ENCODE assay signal across 10 cellular contexts in the genomic region with DNA sequence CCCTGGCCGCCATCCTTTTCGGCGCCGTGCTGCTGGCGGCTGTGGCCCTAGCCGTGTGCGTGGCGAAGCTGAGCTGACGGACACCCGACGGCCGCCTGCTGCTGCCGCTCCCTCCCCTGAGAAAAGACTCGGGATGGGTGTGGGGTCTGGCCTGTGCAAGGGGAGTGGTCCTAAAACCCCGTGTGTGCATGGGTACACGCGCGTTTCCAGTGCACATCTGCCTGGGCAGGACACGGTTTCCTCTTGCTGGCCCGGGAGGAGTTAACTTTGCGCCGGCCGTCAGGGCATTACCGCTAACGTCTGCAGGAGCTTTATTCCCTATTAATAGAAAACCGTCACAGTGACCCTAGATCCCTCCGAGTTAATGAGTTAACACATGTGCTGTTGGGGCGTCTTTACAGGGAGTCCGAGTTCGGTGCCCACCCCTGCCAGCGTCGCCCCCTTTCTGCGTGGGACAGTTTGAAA. TPM values are rescaled to one million over a fixed set of nuclear protein-coding genes. Genes with fewer than 3 reads are reported as not detected.
DNase-seq lines count a peak whose midpoint lies in the region; ATAC-seq and TF ChIP-seq lines count a peak whose summit lies in the region.
"Had no signal": no experiment of that assay in that cellular context is flagged by ENCODE, and none has a peak within 500 bp of the region (broad histone marks: within the 10 kb centered on the region; RNA-seq: fewer than 3 reads in every experiment).

No MANE protein-coding gene starts in this region.

- H2AFZ ChIP-seq in mammary epithelial cell (ENCODE audit: low read depth, low read length): no peak overlapping the region

- H3K36me3 ChIP-seq in breast epithelium (no peaks in the 10 kb centered on the region), mammary epithelial cell (ENCODE audit: insufficient read depth, low read length) (no peaks in the 10 kb centered on the region), lower lobe of right lung (no peaks in the 10 kb centered on the region), testis (ENCODE audit: low read depth, missing control alignments) (no peaks in the 10 kb centered on the region)

- in situ Hi-C loops in mammary epithelial cell (cut with MboI; ENCODE audit: low sequenced_read_pairs in 2 of 2): no loop called here

- H3K27ac ChIP-seq in breast epithelium (no peak overlapping the region), mammary epithelial cell (ENCODE audit: insufficient read depth, low read depth, low read length) (no peak overlapping the region), lower lobe of right lung (no peak overlapping the region), testis (no peak overlapping the region)

- dilution Hi-C loops in mammary epithelial cell (cut with HindIII; ENCODE audit: low sequenced_read_pairs): loop anchor here (10.0 kb wide), 1 partner anchor 58 kb away; no protein-coding TSS in a partner anchor

- peaks cover 39% of the 10 kb centered on the region for H3K27me3 Mint-ChIP-seq in activated T-helper 1 cell treated with anti-CD3 and anti-CD28 coated beads, Interleukin-12 subunit alpha, Interleukin-12 subunit beta, Interleukin-2, Interleukin-4 antibody, amounts not matched to agents 30 ng/mL and 10 ng/mL and 1 ng/mL, durations not matched to agents 14 hours and 24 hours and 36 hours (ENCODE audit: insufficient read depth)

- H3K4me1 ChIP-seq in breast epithelium (peaks cover 3 to 6% of the 10 kb centered on the region in 2 donors), mammary epithelial cell (ENCODE audit: insufficient read depth, low read length) (peaks cover 12% of the 10 kb centered on the region), lower lobe of right lung (peaks cover 23% of the 10 kb centered on the region), testis (peaks cover 6% of the 10 kb centered on the region)

- no peak for DNase-seq in breast epithelium (ENCODE audit: low spot score in 2 of 2)
- DNase-seq in mammary epithelial cell: no peak
- no peak for DNase-seq in activated T-helper 1 cell treated with anti-CD3 and anti-CD28 coated beads, Interleukin-12 subunit alpha, Interleukin-12 subunit beta, Interleukin-2, Interleukin-4 antibody, amounts not matched to agents 30 ng/mL and 10 ng/mL and 1 ng/mL, durations not matched to agents 14 hours and 24 hours and 36 hours (ENCODE audit: low spot score)
- no peak for DNase-seq in lower lobe of right lung
- no peak for DNase-seq in testis
- no peak for DNase-seq in stimulated activated naive CD4-positive, alpha-beta T cell treated with Interleukin-2 at 50 U/mL for 16 hours (lab: John Stamatoyannopoulos, UW)
- DNase-seq: NCI-H1436 treated with DMSO at 0.1 percent for 48 hours, nucleus accumbens had no signal

- CTCF ChIA-PET in mammary epithelial cell (lab: Charles Lee; ENCODE audit: low non-redundant PET): no interaction called here

- H3K79me2 ChIP-seq in mammary epithelial cell (ENCODE audit: insufficient read depth, low read length): peaks cover 31% of the 10 kb centered on the region

- H4K20me1 ChIP-seq in mammary epithelial cell (ENCODE audit: insufficient read depth, low read length): peaks cover 4% of the 10 kb centered on the region

- TF ChIP-seq POLR2A in breast epithelium (IDR thresholded peaks at IDR 0.05): no peak
- TF ChIP-seq POLR2A in testis (IDR thresholded peaks at IDR 0.05): no peak

- peaks cover 25% of the 10 kb centered on the region for H3K4me1 Mint-ChIP-seq in activated T-helper 1 cell treated with anti-CD3 and anti-CD28 coated beads, Interleukin-12 subunit alpha, Interleukin-12 subunit beta, Interleukin-2, Interleukin-4 antibody, amounts not matched to agents 30 ng/mL and 10 ng/mL and 1 ng/mL, durations not matched to agents 14 hours and 24 hours and 36 hours (ENCODE audit: low read depth)

- H3K9me3 ChIP-seq in breast epithelium (no peaks in the 10 kb centered on the region), mammary epithelial cell (replicated peaks; ENCODE audit: insufficient read depth, low read length) (no peaks in the 10 kb centered on the region), lower lobe of right lung (no peaks in the 10 kb centered on the region), testis (no peaks in the 10 kb centered on the region)

- H3K9ac ChIP-seq in mammary epithelial cell (ENCODE audit: insufficient read depth, low read length): no peak overlapping the region

- BruUV-seq in mammary epithelial cell (replicated peaks; lab: Mats Ljungman, UMichigan): no TSS peak

- no peak overlapping the region for H3K4me2 ChIP-seq in mammary epithelial cell (ENCODE audit: insufficient read depth, low read depth, low read length)

- H3K27ac Mint-ChIP-seq in activated T-helper 1 cell treated with anti-CD3 and anti-CD28 coated beads, Interleukin-12 subunit alpha, Interleukin-12 subunit beta, Interleukin-2, Interleukin-4 antibody, amounts not matched to agents 30 ng/mL and 10 ng/mL and 1 ng/mL, durations not matched to agents 14 hours and 24 hours and 36 hours: no peak overlapping the region

- TF ChIP-seq CTCF in breast epithelium (IDR thresholded peaks at IDR 0.05) (no peak), mammary epithelial cell (conservative IDR thresholded peaks at IDR 0.05 in 1 of 2, IDR thresholded peaks at IDR 0.05 in 1 of 2; ENCODE audit: extremely low read depth in 1 of 2, insufficient read depth in 1 of 2, low read depth in 1 of 2, low read length in 2 of 2) (no peak), lower lobe of right lung (IDR thresholded peaks at IDR 0.05) (no peak), testis (IDR thresholded peaks at IDR 0.05) (no peak)

- H3K27me3 ChIP-seq in breast epithelium: peaks cover 3 to 12% of the 10 kb centered on the region in 2 donors
- peaks cover 14% of the 10 kb centered on the region for H3K27me3 ChIP-seq in mammary epithelial cell (ENCODE audit: insufficient read depth, low read length)
- H3K27me3 ChIP-seq in lower lobe of right lung (ENCODE audit: low read depth): peaks cover 21% of the 10 kb centered on the region
- no peaks in the 10 kb centered on the region for H3K27me3 ChIP-seq in testis

- no peak for ATAC-seq in lower lobe of right lung
- no peak for ATAC-seq in GM21367 (IDR thresholded peaks at IDR 0.05; ENCODE audit: unreplicated experiment)
- no peak for ATAC-seq in GM21360 (IDR thresholded peaks at IDR 0.05; ENCODE audit: unreplicated experiment)

- 58% methylated on average over 11 of the region's 33 CpGs for WGBS in mammary epithelial cell (ENCODE audit: low coverage, missing lambda C conversion rate)
- WGBS in testis, 2 donors: 18 to 21% methylated on average over 19 to 32 of the region's 33 CpGs

- intact Hi-C loops in breast epithelium (cut with DNase I; ENCODE audit: low total_unique reads): no loop called here
- intact Hi-C loops in mammary epithelial cell (cut with micrococcal nuclease): no loop called here
- intact Hi-C loops in activated T-helper 1 cell treated with anti-CD3 and anti-CD28 coated beads, Interleukin-12 subunit alpha, Interleukin-12 subunit beta, Interleukin-2, Interleukin-4 antibody, amounts not matched to agents 30 ng/mL and 10 ng/mL and 1 ng/mL, durations not matched to agents 14 hours and 24 hours and 36 hours (cut with micrococcal nuclease): loop anchor here (5.0 kb wide), 1 partner anchor 625 kb away; a partner anchor contains a TSS
- intact Hi-C loops in lower lobe of right lung (cut with DNase I): no loop called here
- intact Hi-C loops in testis (cut with DNase I; ENCODE audit: low total_unique reads): no loop called here

- peak overlapping the region; percentile 40 for H3K4me3 Mint-ChIP-seq in activated T-helper 1 cell treated with anti-CD3 and anti-CD28 coated beads, Interleukin-12 subunit alpha, Interleukin-12 subunit beta, Interleukin-2, Interleukin-4 antibody, amounts not matched to agents 30 ng/mL and 10 ng/mL and 1 ng/mL, durations not matched to agents 14 hours and 24 hours and 36 hours

- no peaks in the 10 kb centered on the region for H3K36me3 Mint-ChIP-seq in activated T-helper 1 cell treated with anti-CD3 and anti-CD28 coated beads, Interleukin-12 subunit alpha, Interleukin-12 subunit beta, Interleukin-2, Interleukin-4 antibody, amounts not matched to agents 30 ng/mL and 10 ng/mL and 1 ng/mL, durations not matched to agents 14 hours and 24 hours and 36 hours (ENCODE audit: low read depth)

- H3K9me3 Mint-ChIP-seq in activated T-helper 1 cell treated with anti-CD3 and anti-CD28 coated beads, Interleukin-12 subunit alpha, Interleukin-12 subunit beta, Interleukin-2, Interleukin-4 antibody, amounts not matched to agents 30 ng/mL and 10 ng/mL and 1 ng/mL, durations not matched to agents 14 hours and 24 hours and 36 hours: no peaks in the 10 kb centered on the region

- peak overlapping the region in 2 of 3 donors; percentile 93 to 95 for H3K4me3 ChIP-seq in breast epithelium
- no peak overlapping the region for H3K4me3 ChIP-seq in mammary epithelial cell (replicated peaks in 1 of 3; ENCODE audit: insufficient read depth in 1 of 3, low read depth in 2 of 3, low read length in 3 of 3)
- peak overlapping the region; percentile 91 for H3K4me3 ChIP-seq in lower lobe of right lung
- H3K4me3 ChIP-seq in testis: peak overlapping the region; percentile 76 to 87

RNA-seq across cellular contexts. Expression of a gene that starts 1.3 kb away (rescaled TPM):
- total RNA-seq in breast epithelium (under 1 TPM; 0.32 to 0.44 (median 0.33) TPM), mammary epithelial cell (under 1 TPM; 0.14 to 0.83 TPM), lower lobe of right lung (2.1 TPM), testis (1 to 10 TPM in 1 of 2 donors, under 1 TPM in 1; 0.94 to 2.4 TPM)
- polyA plus RNA-seq in mammary epithelial cell (0.05 TPM), testis (ENCODE audit: insufficient read depth, low read depth, low replicate concordance) (0.58 TPM)
- polyA minus RNA-seq in mammary epithelial cell: not detected
- total RNA-seq in activated T-helper 1 cell treated with anti-CD3 and anti-CD28 coated beads, Interleukin-12 subunit alpha, Interleukin-12 subunit beta, Interleukin-2, Interleukin-4 antibody, amounts not matched to agents 30 ng/mL and 10 ng/mL and 1 ng/mL, durations not matched to agents 14 hours and 24 hours and 36 hours: 0.17 TPM in 1 of 2 replicates, not detected in the other

RNA-seq across cellular contexts. Expression of a gene that starts 1.9 kb away (rescaled TPM):
- 10 to 100 TPM; 26.9 to 33.8 (median 30.4) TPM for total RNA-seq in breast epithelium
- 10 to 100 TPM; 26.7 to 34.1 TPM for total RNA-seq in mammary epithelial cell
- polyA plus RNA-seq in mammary epithelial cell: 26.1 TPM
- polyA minus RNA-seq in mammary epithelial cell: 51.5 TPM
- total RNA-seq in activated T-helper 1 cell treated with anti-CD3 and anti-CD28 coated beads, Interleukin-12 subunit alpha, Interleukin-12 subunit beta, Interleukin-2, Interleukin-4 antibody, amounts not matched to agents 30 ng/mL and 10 ng/mL and 1 ng/mL, durations not matched to agents 14 hours and 24 hours and 36 hours: 28.2 and 28.7 TPM in 2 replicates
- total RNA-seq in lower lobe of right lung: 44.5 TPM
- 10 to 100 TPM; 45.8 to 54.4 TPM for total RNA-seq in testis
- 34.6 TPM for polyA plus RNA-seq in testis (ENCODE audit: insufficient read depth, low read depth, low replicate concordance)

RNA-seq across cellular contexts. Expression of a gene that starts 14.7 kb away (rescaled TPM):
- total RNA-seq in breast epithelium (1 to 10 TPM; 7.2 to 9.5 (median 8.0) TPM), mammary epithelial cell (10 to 100 TPM; 16.8 to 21.2 TPM), lower lobe of right lung (18.5 TPM), testis (10 to 100 TPM; 11.3 to 15.5 TPM)
- polyA plus RNA-seq in mammary epithelial cell (9.5 TPM), testis (ENCODE audit: insufficient read depth, low read depth, low replicate concordance) (6.7 TPM)
- 18.1 TPM for polyA minus RNA-seq in mammary epithelial cell
- total RNA-seq in activated T-helper 1 cell treated with anti-CD3 and anti-CD28 coated beads, Interleukin-12 subunit alpha, Interleukin-12 subunit beta, Interleukin-2, Interleukin-4 antibody, amounts not matched to agents 30 ng/mL and 10 ng/mL and 1 ng/mL, durations not matched to agents 14 hours and 24 hours and 36 hours: 24.4 and 26.2 TPM in 2 replicates

RNA-seq across cellular contexts. Expression of a gene that starts 42.6 kb away (rescaled TPM):
- total RNA-seq in breast epithelium: 1 to 10 TPM in 2 of 3 donors, not detected in 1; 2.0 to 2.3 TPM
- 10 to 100 TPM in 1 of 2 donors, not detected in 1; 12.5 TPM for total RNA-seq in mammary epithelial cell
- 0.03 TPM for polyA plus RNA-seq in mammary epithelial cell
- polyA minus RNA-seq in mammary epithelial cell: not detected
- total RNA-seq in activated T-helper 1 cell treated with anti-CD3 and anti-CD28 coated beads, Interleukin-12 subunit alpha, Interleukin-12 subunit beta, Interleukin-2, Interleukin-4 antibody, amounts not matched to agents 30 ng/mL and 10 ng/mL and 1 ng/mL, durations not matched to agents 14 hours and 24 hours and 36 hours: 0.18 and 0.20 TPM in 2 replicates
- total RNA-seq in lower lobe of right lung: not detected
- total RNA-seq in testis: 10 to 100 TPM; 24.3 to 30.6 TPM
- 33.4 TPM for polyA plus RNA-seq in testis (ENCODE audit: insufficient read depth, low read depth, low replicate concordance)

Comparison
In these comparisons a context has a peak if more than half of its experiments do, and no peak if none do; other contexts are left out.
1. H3K4me3 ChIP-seq: peak in breast epithelium (2 of 3), lower lobe of right lung (single experiment) and testis (2 of 2); none in mammary epithelial cell (0 of 3).